Comparison of ENCODE assay signal across 19 cellular contexts in genomic region chr11:5486421-5486820, GRCh38. TPM values are rescaled to one million over a fixed set of nuclear protein-coding genes. Genes with fewer than 3 reads are reported as not detected.
"Had no signal": no experiment of that assay in that cellular context is flagged by ENCODE, and none has a peak within 500 bp of the region (broad histone marks: within the 10 kb centered on the region; RNA-seq: fewer than 3 reads in every experiment).

No MANE protein-coding gene starts in this region.

- H3K9me3 Mint-ChIP-seq: activated naive CD4-positive, alpha-beta T cell treated with anti-CD3 and anti-CD28 coated beads, Interleukin-2, amount 10 ng/mL, durations not matched to agents 7 days and 5 days; endodermal cell; stimulated activated naive CD8-positive, alpha-beta T cell treated with anti-CD3 and anti-CD28 coated beads, Interleukin-15, Interleukin-2, amounts not matched to agents 100 ng/mL and 50 ng/mL, for 24 hours had no signal

- H3K4me1 Mint-ChIP-seq: activated naive CD4-positive, alpha-beta T cell treated with anti-CD3 and anti-CD28 coated beads, Interleukin-2, amount 10 ng/mL, durations not matched to agents 7 days and 5 days; endodermal cell; nephron progenitor cell had no signal

- H3K4me3 Mint-ChIP-seq: activated naive CD4-positive, alpha-beta T cell treated with anti-CD3 and anti-CD28 coated beads, Interleukin-2, amount 10 ng/mL, durations not matched to agents 7 days and 5 days; endodermal cell; nephron progenitor cell; stimulated activated naive CD8-positive, alpha-beta T cell treated with anti-CD3 and anti-CD28 coated beads, Interleukin-15, Interleukin-2, amounts not matched to agents 100 ng/mL and 50 ng/mL, for 24 hours had no signal

- H3K4me3 ChIP-seq: dorsolateral prefrontal cortex, gastroesophageal sphincter, heart right ventricle, right atrium auricular region, upper lobe of left lung had no signal

- ATAC-seq: gastroesophageal sphincter, heart right ventricle had no signal

- H3K27me3 Mint-ChIP-seq: progenitor cell of endocrine pancreas had no signal

- H3K27me3 ChIP-seq: gastroesophageal sphincter, right atrium auricular region, upper lobe of left lung had no signal

- H3K36me3 ChIP-seq: gastroesophageal sphincter, heart right ventricle, right atrium auricular region, upper lobe of left lung had no signal

- H3K27ac Mint-ChIP-seq: activated naive CD4-positive, alpha-beta T cell treated with anti-CD3 and anti-CD28 coated beads, Interleukin-2, amount 10 ng/mL, durations not matched to agents 7 days and 5 days; endodermal cell; nephron progenitor cell; progenitor cell of endocrine pancreas; stimulated activated naive CD8-positive, alpha-beta T cell treated with anti-CD3 and anti-CD28 coated beads, Interleukin-15, Interleukin-2, amounts not matched to agents 100 ng/mL and 50 ng/mL, for 24 hours had no signal

- H3K9me3 ChIP-seq: gastroesophageal sphincter, heart right ventricle, right atrium auricular region, upper lobe of left lung had no signal

- DNase-seq: activated naive CD4-positive, alpha-beta T cell treated with anti-CD3 and anti-CD28 coated beads, Interleukin-2, amount 10 ng/mL, durations not matched to agents 7 days and 5 days; amniotic stem cell; dorsolateral prefrontal cortex; endodermal cell; heart right ventricle; nephron progenitor cell; occipital lobe; T-helper 9 cell; upper lobe of left lung had no signal

- H3K27ac ChIP-seq: dorsolateral prefrontal cortex, gastroesophageal sphincter, heart right ventricle, right atrium auricular region, upper lobe of left lung had no signal

- H3K4me1 ChIP-seq: gastroesophageal sphincter, heart right ventricle, right atrium auricular region, upper lobe of left lung had no signal

RNA-seq across cellular contexts. Expression of gene OR52D1, which starts 2.1 kb away (rescaled TPM):
- total RNA-seq: cardiac septum, endodermal cell, epithelial cell of proximal tubule, gastroesophageal sphincter, heart right ventricle, lower leg skin, occipital lobe, progenitor cell of endocrine pancreas, right atrium auricular region, SK-MEL-5, skeletal muscle tissue, temporal lobe, upper lobe of left lung had no signal
- polyA plus RNA-seq: heart right ventricle had no signal

RNA-seq across cellular contexts. Expression of gene UBQLN3, which starts 23.3 kb away (rescaled TPM):
- total RNA-seq: cardiac septum, epithelial cell of proximal tubule, occipital lobe, progenitor cell of endocrine pancreas, right atrium auricular region, SK-MEL-5 had no signal
- polyA plus RNA-seq: heart right ventricle had no signal

RNA-seq across cellular contexts. Expression of gene UBQLNL, which starts 30.1 kb away (rescaled TPM):
- total RNA-seq: occipital lobe, SK-MEL-5 had no signal

RNA-seq across cellular contexts. Expression of gene OR51I2, which starts 37.3 kb away (rescaled TPM):
- total RNA-seq: cardiac septum, dorsolateral prefrontal cortex, endodermal cell, epithelial cell of proximal tubule, gastroesophageal sphincter, heart right ventricle, lower leg skin, occipital lobe, progenitor cell of endocrine pancreas, right atrium auricular region, SK-MEL-5, skeletal muscle tissue, temporal lobe, upper lobe of left lung had no signal
- polyA plus RNA-seq: heart right ventricle had no signal

RNA-seq across cellular contexts. Expression of gene OR51I1, which starts 45.1 kb away (rescaled TPM):
- total RNA-seq: cardiac septum, endodermal cell, epithelial cell of proximal tubule, gastroesophageal sphincter, lower leg skin, occipital lobe, progenitor cell of endocrine pancreas, right atrium auricular region, temporal lobe had no signal
- polyA plus RNA-seq: heart right ventricle had no signal
